In genomic region chr14:104724407-104724980, GRCh38 we compare ENCODE assay signal across 8 cellular contexts. TPM values are rescaled to one million over a fixed set of nuclear protein-coding genes. Genes with fewer than 3 reads are reported as not detected.
DNase-seq lines count a peak whose midpoint lies in the region; ATAC-seq and TF ChIP-seq lines count a peak whose summit lies in the region.

No MANE protein-coding gene starts in this region.

- H3K4me3 ChIP-seq in astrocyte of the spinal cord (ENCODE audit: low read depth, low read length) (peak overlapping the region; percentile 24), subcutaneous abdominal adipose tissue (ENCODE audit: low read depth in 1 of 5, low read length in 5 of 5) (peak overlapping the region; percentile 35 to 78 (median 61))

- peaks cover 0 to 23% (median 17%) of the 10 kb centered on the region in 5 donors for H3K36me3 ChIP-seq in subcutaneous abdominal adipose tissue (ENCODE audit: control insufficient read depth in 5 of 5, insufficient read depth in 5 of 5, low read length in 5 of 5)

- no peak for TF ChIP-seq CTCF in astrocyte of the spinal cord (IDR thresholded peaks at IDR 0.05; ENCODE audit: low read depth, low read length)

- H3K4me1 ChIP-seq in subcutaneous abdominal adipose tissue (ENCODE audit: control insufficient read depth in 5 of 5, insufficient read depth in 5 of 5, low read length in 5 of 5), result peaks cover 0 to 51% (median 36%) of the 10 kb centered on the region in 5 donors

- in situ Hi-C loops in Caki2 (cut with HindIII; ENCODE audit: low pct_unique_long_range_greater_than_20kb, low sequenced_read_pairs), result no loop called here
- in situ Hi-C loops in astrocyte of the spinal cord (cut with HindIII; ENCODE audit: low sequenced_read_pairs), result no loop called here

- peak overlapping the region; percentile 46 for H3K27ac ChIP-seq in subcutaneous abdominal adipose tissue (ENCODE audit: low read depth, low read length)

- ATAC-seq in HG03469 (IDR thresholded peaks at IDR 0.05; ENCODE audit: unreplicated experiment) (no peak), HG03460 (IDR thresholded peaks at IDR 0.05; ENCODE audit: unreplicated experiment) (no peak)

- peak; percentile 29 for DNase-seq in Caki2 (ENCODE audit: low read depth)
- DNase-seq in NCI-H226, result peak; percentile 20
- DNase-seq in astrocyte of the spinal cord (ENCODE audit: low read depth, low spot score), result no peak
- peak; percentile 72 for DNase-seq in left kidney (ENCODE audit: low read depth, low spot score)
- DNase-seq in erythroblast (lab: John Stamatoyannopoulos, UW), result no peak

- TF ChIP-seq POLR2A in erythroblast (IDR thresholded peaks at IDR 0.05; ENCODE audit: low read length), result no peak

- no peaks in the 10 kb centered on the region for H3K9me3 ChIP-seq in subcutaneous abdominal adipose tissue (ENCODE audit: control insufficient read depth in 5 of 5, low read length in 5 of 5)

- no peaks in the 10 kb centered on the region for H3K27me3 ChIP-seq in subcutaneous abdominal adipose tissue (ENCODE audit: control insufficient read depth in 5 of 5, insufficient read depth in 4 of 5, low read length in 5 of 5)

- H3K9ac ChIP-seq in subcutaneous abdominal adipose tissue (ENCODE audit: low read length in 5 of 5), result peak overlapping the region in 3 of 5 donors; percentile 47 to 72 (median 57)

RNA-seq across cellular contexts. Expression of gene ADSS1, which starts 0.5 kb away (rescaled TPM):
- 2.2 and 4.2 TPM in 2 replicates for total RNA-seq in Caki2 (2014; rRNA removed; shearing (Covaris generic); ENCODE audit: low replicate concordance)

RNA-seq across cellular contexts. Expression of gene SIVA1, which starts 28.5 kb away (rescaled TPM):
- 196 and 239 TPM in 2 replicates for total RNA-seq in Caki2 (2014; rRNA removed; shearing (Covaris generic); ENCODE audit: low replicate concordance)

RNA-seq across cellular contexts. Expression of gene INF2, which starts 35.1 kb away (rescaled TPM):
- 21.6 and 40.7 TPM in 2 replicates for total RNA-seq in Caki2 (2014; rRNA removed; shearing (Covaris generic); ENCODE audit: low replicate concordance)

Comparison
In these comparisons a context has a peak if more than half of its experiments do, and no peak if none do; other contexts are left out.
1. DNase-seq: peak in Caki2 (single experiment), NCI-H226 (single experiment) and left kidney (single experiment); none in astrocyte of the spinal cord (single experiment) and erythroblast (0 of 2).